ENCODE assay signal across 9 cellular contexts in the genomic region with DNA sequence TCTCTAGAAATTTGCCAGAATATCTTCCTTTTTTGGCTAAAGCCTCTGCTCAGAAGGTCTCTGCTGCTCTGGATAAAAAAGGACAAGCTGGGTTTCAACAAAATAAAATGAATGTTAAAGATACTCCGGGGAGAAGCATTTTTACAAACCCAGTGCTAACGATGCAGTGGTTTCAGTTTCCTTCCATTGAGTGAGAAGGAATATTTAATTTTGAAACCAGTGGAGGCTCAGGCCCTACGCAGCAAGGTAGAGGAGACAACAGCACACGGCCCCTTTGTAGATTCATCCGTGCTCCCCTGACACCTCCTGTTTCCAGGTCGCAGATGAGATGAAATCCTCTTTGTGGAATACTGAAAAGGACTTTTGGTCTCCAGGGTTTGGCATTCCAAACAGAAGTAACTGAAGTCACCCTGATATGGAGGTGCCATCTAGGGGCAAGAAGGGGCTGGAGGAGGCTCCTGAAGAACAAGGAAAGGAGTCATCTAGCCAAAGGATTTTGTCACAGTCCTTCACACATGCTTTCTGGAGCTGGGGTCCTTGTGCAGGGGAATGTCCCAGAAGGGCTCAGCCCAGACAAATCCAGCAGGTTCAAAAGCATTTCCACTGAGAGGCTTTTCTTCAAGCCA.
DNase-seq lines count a peak whose midpoint lies in the region; ATAC-seq, FAIRE-seq and TF ChIP-seq lines count a peak whose summit lies in the region.
"Had no signal": no experiment of that assay in that cellular context is flagged by ENCODE, and none has a peak within 500 bp of the region (broad histone marks: within the 10 kb centered on the region; RNA-seq: fewer than 3 reads in every experiment).

No MANE protein-coding gene starts in this region.

- H3K9me3 ChIP-seq in HepG2 (ENCODE audit: low read length) (no peaks in the 10 kb centered on the region), right lobe of liver (no peaks in the 10 kb centered on the region)

- CTCF ChIA-PET in HepG2 (lab: Yijun Ruan, JAX; ENCODE audit: low intra/inter-chr PET ratio, low total read pairs), result no interaction called here
- CTCF ChIA-PET in activated naive CD4-positive, alpha-beta T cell treated with anti-CD3 and anti-CD28 coated beads for 36 hours (lab: Charles Lee), result no interaction called here

- no peak for TF ChIP-seq RAD21 in HepG2 (CRISPR knock-in tag; IDR thresholded peaks at IDR 0.05)

- no peak overlapping the region for H3K27ac ChIP-seq in HepG2 (ENCODE audit: extremely low read length, insufficient read depth, low read length)
- no peak overlapping the region for H3K27ac ChIP-seq in right lobe of liver

- no peaks in the 10 kb centered on the region for H3K27me3 Mint-ChIP-seq in activated naive CD4-positive, alpha-beta T cell treated with anti-CD3 and anti-CD28 coated beads for 36 hours (ENCODE audit: low read depth)

- no peak overlapping the region for H3K4me3 Mint-ChIP-seq in activated naive CD4-positive, alpha-beta T cell treated with anti-CD3 and anti-CD28 coated beads for 36 hours

- H3K9me3 Mint-ChIP-seq in activated naive CD4-positive, alpha-beta T cell treated with anti-CD3 and anti-CD28 coated beads for 36 hours, result no peaks in the 10 kb centered on the region

- no peaks in the 10 kb centered on the region for H3K36me3 Mint-ChIP-seq in activated naive CD4-positive, alpha-beta T cell treated with anti-CD3 and anti-CD28 coated beads for 36 hours (ENCODE audit: low read depth)

- intact Hi-C loops in HepG2 (cut with micrococcal nuclease; ENCODE audit: unreplicated experiment), result loop anchor here (2.0 kb wide), 1 partner anchor 241 kb away; a partner anchor contains a TSS
- intact Hi-C loops in right lobe of liver (cut with DNase I), result no loop called here
- intact Hi-C loops in activated naive CD4-positive, alpha-beta T cell treated with anti-CD3 and anti-CD28 coated beads for 36 hours (cut with micrococcal nuclease), result no loop called here

- WGBS in HepG2 (ENCODE audit: low lambda C conversion rate), result 16% methylated on average over 6 of the region's 6 CpGs
- WGBS in right lobe of liver (ENCODE audit: insufficient coverage, low coverage, low lambda C conversion rate, missing lambda C conversion rate), result 25% methylated on average over 6 of the region's 6 CpGs

- no peak overlapping the region for H3K4me3 ChIP-seq in HepG2 (replicated peaks in 1 of 3; ENCODE audit: insufficient read depth in 1 of 3, low read depth in 2 of 3, low read length in 3 of 3)
- H3K4me3 ChIP-seq in right lobe of liver, result no peak overlapping the region
- H3K4me3 ChIP-seq in astrocyte of the cerebellum (ENCODE audit: low read depth, low read length), result no peak overlapping the region

- TF ChIP-seq EP300 in HepG2 (IDR thresholded peaks at IDR 0.05; ENCODE audit: low read depth in 2 of 2, low read length in 2 of 2), result no peak
- no peak for TF ChIP-seq EP300 in HepG2 (CRISPR knock-in tag; IDR thresholded peaks at IDR 0.05; ENCODE audit: borderline replicate concordance)

- H3K27ac Mint-ChIP-seq in activated naive CD4-positive, alpha-beta T cell treated with anti-CD3 and anti-CD28 coated beads for 36 hours, result no peak overlapping the region

- BruUV-seq in HepG2 (replicated peaks; lab: Mats Ljungman, UMichigan), result no TSS peak

- H2AFZ ChIP-seq in HepG2 (ENCODE audit: low read length), result no peak overlapping the region

- H3K4me1 ChIP-seq in HepG2 (ENCODE audit: insufficient read depth, low read length) (no peaks in the 10 kb centered on the region), right lobe of liver (no peaks in the 10 kb centered on the region)

- H4K20me1 ChIP-seq in HepG2 (ENCODE audit: insufficient read depth, low read length), result no peaks in the 10 kb centered on the region

- no peak for TF ChIP-seq POLR2A in HepG2 (IDR thresholded peaks at IDR 0.05; ENCODE audit: insufficient read depth in 1 of 2, low read depth in 2 of 2, low read length in 2 of 2)
- TF ChIP-seq POLR2A in right lobe of liver (IDR thresholded peaks at IDR 0.05), result no peak

- peaks cover 0 to 10% of the 10 kb centered on the region in 2 experiments; a peak in 1 of 5 replicates for H3K27me3 ChIP-seq in HepG2 (ENCODE audit: control insufficient read depth in 1 of 2, insufficient read depth in 2 of 2, low read length in 2 of 2)
- no peaks in the 10 kb centered on the region for H3K27me3 ChIP-seq in right lobe of liver

- no peaks in the 10 kb centered on the region for H3K36me3 ChIP-seq in HepG2 (replicated peaks in 1 of 2; ENCODE audit: control insufficient read depth in 1 of 2, insufficient read depth in 2 of 2, low read length in 2 of 2)
- H3K36me3 ChIP-seq in right lobe of liver, result no peaks in the 10 kb centered on the region

- in situ Hi-C loops in HepG2 (cut with HindIII; ENCODE audit: extremely low pct_ligation_motif_present, low pct_unique_long_range_greater_than_20kb), result no loop called here
- in situ Hi-C loops in astrocyte of the cerebellum (cut with HindIII; ENCODE audit: low sequenced_read_pairs), result no loop called here

- FAIRE-seq in HepG2 (lab: Jason Lieb, UNC), result no peak

- H3K4me1 Mint-ChIP-seq in activated naive CD4-positive, alpha-beta T cell treated with anti-CD3 and anti-CD28 coated beads for 36 hours (ENCODE audit: low read depth), result peaks cover 4% of the 10 kb centered on the region

- DNase-seq in HepG2 (ENCODE audit: low spot score) (no peak), right lobe of liver (no peak), astrocyte of the cerebellum (ENCODE audit: low read depth) (no peak), left kidney (ENCODE audit: low read depth, low spot score) (peak; percentile 38), SW480 (ENCODE audit: low spot score) (no peak)
- DNase-seq in activated naive CD4-positive, alpha-beta T cell treated with anti-CD3 and anti-CD28 coated beads for 36 hours, result no peak
- DNase-seq: hippocampal formation had no signal

- no peak; the same call in 2 of the 3 replicates for ATAC-seq in HepG2
- ATAC-seq in right lobe of liver, result no peak
- no peak for ATAC-seq in HG03460 (IDR thresholded peaks at IDR 0.05; ENCODE audit: unreplicated experiment)
- ATAC-seq in GM19463 (IDR thresholded peaks at IDR 0.05; ENCODE audit: unreplicated experiment), result no peak

- H3K79me2 ChIP-seq in HepG2 (ENCODE audit: insufficient read depth, low read length), result no peaks in the 10 kb centered on the region

- TF ChIP-seq CTCF in HepG2 (CRISPR knock-in tag; IDR thresholded peaks at IDR 0.05) (peak; percentile 23; the same call in 1 of the 2 replicates), right lobe of liver (IDR thresholded peaks at IDR 0.05) (no peak), astrocyte of the cerebellum (IDR thresholded peaks at IDR 0.05; ENCODE audit: low read depth, low read length, missing control alignments) (peak; percentile 36)

- POLR2A ChIA-PET in HepG2 (lab: Yijun Ruan, JAX), result no interaction called here

- H3K9ac ChIP-seq in HepG2 (ENCODE audit: insufficient read depth, low read depth, low read length), result no peak overlapping the region

- H3K4me2 ChIP-seq in HepG2 (ENCODE audit: low read depth, low read length), result no peak overlapping the region

TF ChIP-seq in HepG2, 621 proteins besides CTCF, POLR2A, EP300 and RAD21 (continues in another document):
- TF ChIP-seq, protein P1, sequence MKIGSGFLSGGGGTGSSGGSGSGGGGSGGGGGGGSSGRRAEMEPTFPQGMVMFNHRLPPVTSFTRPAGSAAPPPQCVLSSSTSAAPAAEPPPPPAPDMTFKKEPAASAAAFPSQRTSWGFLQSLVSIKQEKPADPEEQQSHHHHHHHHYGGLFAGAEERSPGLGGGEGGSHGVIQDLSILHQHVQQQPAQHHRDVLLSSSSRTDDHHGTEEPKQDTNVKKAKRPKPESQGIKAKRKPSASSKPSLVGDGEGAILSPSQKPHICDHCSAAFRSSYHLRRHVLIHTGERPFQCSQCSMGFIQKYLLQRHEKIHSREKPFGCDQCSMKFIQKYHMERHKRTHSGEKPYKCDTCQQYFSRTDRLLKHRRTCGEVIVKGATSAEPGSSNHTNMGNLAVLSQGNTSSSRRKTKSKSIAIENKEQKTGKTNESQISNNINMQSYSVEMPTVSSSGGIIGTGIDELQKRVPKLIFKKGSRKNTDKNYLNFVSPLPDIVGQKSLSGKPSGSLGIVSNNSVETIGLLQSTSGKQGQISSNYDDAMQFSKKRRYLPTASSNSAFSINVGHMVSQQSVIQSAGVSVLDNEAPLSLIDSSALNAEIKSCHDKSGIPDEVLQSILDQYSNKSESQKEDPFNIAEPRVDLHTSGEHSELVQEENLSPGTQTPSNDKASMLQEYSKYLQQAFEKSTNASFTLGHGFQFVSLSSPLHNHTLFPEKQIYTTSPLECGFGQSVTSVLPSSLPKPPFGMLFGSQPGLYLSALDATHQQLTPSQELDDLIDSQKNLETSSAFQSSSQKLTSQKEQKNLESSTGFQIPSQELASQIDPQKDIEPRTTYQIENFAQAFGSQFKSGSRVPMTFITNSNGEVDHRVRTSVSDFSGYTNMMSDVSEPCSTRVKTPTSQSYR (CRISPR knock-in tag; IDR thresholded peaks at IDR 0.05; ENCODE audit: borderline replicate concordance), result no peak
- TF ChIP-seq ZNF589 (CRISPR knock-in tag; conservative IDR thresholded peaks at IDR 0.05) (no peak), CENPX (CRISPR knock-in tag; IDR thresholded peaks at IDR 0.05) (no peak), YEATS2 (CRISPR knock-in tag; IDR thresholded peaks at IDR 0.05; ENCODE audit: borderline replicate concordance) (no peak)
- TF ChIP-seq, protein P2, sequence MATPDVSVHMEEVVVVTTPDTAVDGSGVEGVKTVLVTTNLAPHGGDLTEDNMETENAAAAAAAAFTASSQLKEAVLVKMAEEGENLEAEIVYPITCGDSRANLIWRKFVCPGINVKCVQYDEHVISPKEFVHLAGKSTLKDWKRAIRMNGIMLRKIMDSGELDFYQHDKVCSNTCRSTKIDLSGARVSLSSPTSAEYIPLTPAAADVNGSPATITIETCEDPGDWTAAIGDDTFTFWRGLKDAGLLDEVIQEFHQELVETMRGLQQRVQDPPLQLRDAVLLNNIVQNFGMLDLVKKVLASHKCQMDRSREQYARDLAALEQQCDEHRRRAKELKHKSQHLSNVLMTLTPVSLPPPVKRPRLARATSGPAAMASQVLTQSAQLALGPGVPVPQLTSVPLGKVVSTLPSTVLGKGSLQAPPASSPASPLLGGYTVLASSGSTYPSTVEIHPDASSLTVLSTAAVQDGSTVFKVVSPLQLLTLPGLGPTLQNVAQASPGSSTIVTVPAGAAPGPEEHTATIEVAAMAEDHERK (CRISPR knock-in tag; IDR thresholded peaks at IDR 0.05; ENCODE audit: low read depth), result no peak

Comparison
In these comparisons a context has a peak if more than half of its experiments do, and no peak if none do; other contexts are left out.
1. CTCF ChIP-seq: peak in HepG2 (single experiment) and astrocyte of the cerebellum (single experiment); none in right lobe of liver (0 of 4).